ENCODE assay signal across 9 cellular contexts in the genomic region with DNA sequence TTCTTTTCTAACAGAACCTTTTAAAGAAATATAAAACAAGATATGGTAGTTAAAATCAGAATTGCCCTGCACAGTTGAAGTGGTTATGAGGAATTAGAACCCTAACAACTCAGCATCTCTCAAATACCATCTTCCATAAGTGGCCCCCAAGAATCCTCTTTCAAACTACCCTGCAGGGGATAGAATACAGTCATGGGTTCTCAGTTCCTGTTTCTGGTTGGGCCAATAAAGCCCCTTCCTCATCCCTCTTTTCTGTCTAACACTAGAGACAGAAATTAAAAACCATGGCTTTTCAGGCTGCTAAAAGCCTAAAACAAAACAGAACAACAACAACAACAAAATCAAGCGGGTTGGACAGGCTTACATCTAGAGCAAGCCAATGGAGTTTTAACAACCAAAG. TPM values are rescaled to one million over a fixed set of nuclear protein-coding genes. Genes with fewer than 3 reads are reported as not detected.
DNase-seq lines count a peak whose midpoint lies in the region; ATAC-seq and TF ChIP-seq lines count a peak whose summit lies in the region.
"Had no signal": no experiment of that assay in that cellular context is flagged by ENCODE, and none has a peak within 500 bp of the region (broad histone marks: within the 10 kb centered on the region; RNA-seq: fewer than 3 reads in every experiment).

No MANE protein-coding gene starts in this region.

- H3K27me3 Mint-ChIP-seq in T-helper 17 cell = peaks cover 11% of the 10 kb centered on the region
- peaks cover 8 to 17% of the 10 kb centered on the region in 2 donors for H3K27me3 Mint-ChIP-seq in T-cell

- no CpG with 5 or more reads among the region's 1 CpG for WGBS in IMR-90 (ENCODE audit: extremely low coverage in 2 of 2, insufficient read length in 1 of 2), 2 experiments

- H3K27ac Mint-ChIP-seq in T-helper 17 cell (no peak overlapping the region), T-cell (no peak overlapping the region)
- H3K27ac Mint-ChIP-seq in stimulated activated effector memory CD8-positive, alpha-beta T cell treated with anti-CD3 and anti-CD28 coated beads, Interleukin-12 subunit alpha, Interleukin-12 subunit beta, amount 100 ng/mL, for 72 hours = no peak overlapping the region

- in situ Hi-C loops in IMR-90 (cut with MboI; ENCODE audit: low sequenced_read_pairs) = loop anchor here (10.0 kb wide), 1 partner anchor 479 kb away; no protein-coding TSS in a partner anchor

- no peak overlapping the region for H3K56ac ChIP-seq in IMR-90 (ENCODE audit: extremely low read depth, insufficient read depth, low read length)

- intact Hi-C loops in IMR-90 (cut with micrococcal nuclease) = no loop called here
- intact Hi-C loops in lower lobe of right lung (cut with DNase I) = no loop called here

- DNase-seq in IMR-90 = no peak
- DNase-seq in lower lobe of right lung = no peak
- no peak for DNase-seq in T-helper 17 cell
- no peak for DNase-seq in stimulated activated effector memory CD8-positive, alpha-beta T cell treated with anti-CD3 and anti-CD28 coated beads, Interleukin-12 subunit alpha, Interleukin-12 subunit beta, amount 100 ng/mL, for 72 hours (ENCODE audit: low spot score in 2 of 2)
- no peak for DNase-seq in NCI-H82 treated with DMSO at 0.1 percent for 48 hours (lab: John Stamatoyannopoulos, UW; ENCODE audit: unreplicated experiment)
- DNase-seq in T-cell = no peak
- DNase-seq: retina had no signal

- POLR2A ChIA-PET in IMR-90 (lab: Charles Lee; ENCODE audit: unreplicated experiment) = no interaction called here
- POLR2A ChIA-PET in T-cell (lab: Charles Lee) = no interaction called here

- CTCF ChIA-PET in IMR-90 (lab: Yijun Ruan, JAX) = interaction anchor here (0.8 to 1.1 kb wide), 2 partner anchors 10 to 13 kb away, joined by 3 to 5 read pairs; no protein-coding TSS in a partner anchor
- CTCF ChIA-PET in T-cell (lab: Charles Lee) = no interaction called here

- H2AFZ ChIP-seq in IMR-90 (replicated peaks; ENCODE audit: low read length, poor library complexity) = no peak overlapping the region

- no peak overlapping the region for H3K4me3 ChIP-seq in BLaER1
- no peak overlapping the region for H3K4me3 ChIP-seq in IMR-90 (ENCODE audit: insufficient read depth, low read depth, low read length)
- no peak overlapping the region for H3K4me3 ChIP-seq in lower lobe of right lung

- H3K4me1 Mint-ChIP-seq in T-helper 17 cell (no peaks in the 10 kb centered on the region), T-cell (peaks cover 2 to 5% (median 3%) of the 10 kb centered on the region in 3 donors)
- no peaks in the 10 kb centered on the region for H3K4me1 Mint-ChIP-seq in stimulated activated effector memory CD8-positive, alpha-beta T cell treated with anti-CD3 and anti-CD28 coated beads, Interleukin-12 subunit alpha, Interleukin-12 subunit beta, amount 100 ng/mL, for 72 hours

- dilution Hi-C loops in IMR-90 (cut with HindIII; ENCODE audit: low sequenced_read_pairs, unreplicated experiment) = no loop called here

- no peak overlapping the region; the same call in 1 of the 2 replicates for H2BK20ac ChIP-seq in IMR-90 (ENCODE audit: low read depth, low read length)

- BruUV-seq in IMR-90 (replicated peaks; lab: Mats Ljungman, UMichigan) = no TSS peak

- H4K8ac ChIP-seq in IMR-90 (ENCODE audit: low read depth in 2 of 2, low read length in 2 of 2) = peak overlapping the region in 1 of 2 experiments; percentile 50; a peak in 1 of 4 replicates

- H3K27ac ChIP-seq in BLaER1 (no peak overlapping the region), IMR-90 (ENCODE audit: insufficient read depth, low read length) (no peak overlapping the region), lower lobe of right lung (peak overlapping the region; percentile 9)

- TF ChIP-seq CTCF in IMR-90 (conservative IDR thresholded peaks at IDR 0.05; ENCODE audit: low read depth, low read length) = no peak
- TF ChIP-seq CTCF in lower lobe of right lung (IDR thresholded peaks at IDR 0.05) = no peak

- peak overlapping the region; percentile 73; the same call in 1 of the 2 replicates for H3K14ac ChIP-seq in IMR-90 (replicated peaks; ENCODE audit: low read depth, low read length)

- TF ChIP-seq POLR2A in IMR-90 (IDR thresholded peaks at IDR 0.05; ENCODE audit: low read depth, low read length) = no peak

- H4K91ac ChIP-seq in IMR-90 (ENCODE audit: insufficient read depth, low read depth, low read length) = no peak overlapping the region

- peak overlapping the region; percentile 49 for H3K23ac ChIP-seq in IMR-90 (ENCODE audit: low read depth, low read length)

- peak overlapping the region; percentile 12; the same call in 1 of the 2 replicates for H2BK120ac ChIP-seq in IMR-90 (ENCODE audit: low read depth, low read length)

- H3K4me1 ChIP-seq in BLaER1 (peaks cover 13% of the 10 kb centered on the region), IMR-90 (ENCODE audit: control insufficient read depth, insufficient read depth, low read length) (peaks cover 8% of the 10 kb centered on the region), lower lobe of right lung (peaks cover 19% of the 10 kb centered on the region)

- peaks cover 3% of the 10 kb centered on the region for H3K9me3 Mint-ChIP-seq in stimulated activated effector memory CD8-positive, alpha-beta T cell treated with anti-CD3 and anti-CD28 coated beads, Interleukin-12 subunit alpha, Interleukin-12 subunit beta, amount 100 ng/mL, for 72 hours
- no peaks in the 10 kb centered on the region for H3K9me3 Mint-ChIP-seq in T-cell

- H3K36me3 Mint-ChIP-seq in T-helper 17 cell (ENCODE audit: low read depth) (no peaks in the 10 kb centered on the region), T-cell (no peaks in the 10 kb centered on the region)
- no peaks in the 10 kb centered on the region for H3K36me3 Mint-ChIP-seq in stimulated activated effector memory CD8-positive, alpha-beta T cell treated with anti-CD3 and anti-CD28 coated beads, Interleukin-12 subunit alpha, Interleukin-12 subunit beta, amount 100 ng/mL, for 72 hours

- H2BK15ac ChIP-seq in IMR-90 (ENCODE audit: low read depth, low read length) = no peak overlapping the region

- no peak overlapping the region for H4K5ac ChIP-seq in IMR-90 (ENCODE audit: low read depth, low read length)

- no peak overlapping the region for H3K4me3 Mint-ChIP-seq in T-helper 17 cell
- H3K4me3 Mint-ChIP-seq in stimulated activated effector memory CD8-positive, alpha-beta T cell treated with anti-CD3 and anti-CD28 coated beads, Interleukin-12 subunit alpha, Interleukin-12 subunit beta, amount 100 ng/mL, for 72 hours = no peak overlapping the region
- no peak overlapping the region for H3K4me3 Mint-ChIP-seq in T-cell

- peaks cover 5% of the 10 kb centered on the region; the same call in 1 of the 2 replicates for H3K9me1 ChIP-seq in IMR-90 (ENCODE audit: insufficient read depth, low read length)

- H3K36me3 ChIP-seq in BLaER1 = no peaks in the 10 kb centered on the region
- H3K36me3 ChIP-seq in IMR-90 (ENCODE audit: control insufficient read depth, insufficient read depth, low read length) = 0 out of 2 replicates have a peak, but pooled peaks cover 2% of the 10 kb centered on the region
- H3K36me3 ChIP-seq in lower lobe of right lung = no peaks in the 10 kb centered on the region

- H3K27me3 ChIP-seq in BLaER1 (no peaks in the 10 kb centered on the region), IMR-90 (ENCODE audit: control insufficient read depth, insufficient read depth, low read length) (no peaks in the 10 kb centered on the region), lower lobe of right lung (ENCODE audit: low read depth) (no peaks in the 10 kb centered on the region)

- H3K4me2 ChIP-seq in BLaER1 (peak overlapping the region; percentile 30; the same call in 1 of the 2 replicates), IMR-90 (ENCODE audit: low read depth, low read length) (peak overlapping the region; percentile 26; the same call in 1 of the 2 replicates)

- peak overlapping the region; percentile 20 for H2AK5ac ChIP-seq in IMR-90 (ENCODE audit: low read depth, low read length)

- H4K20me1 ChIP-seq in BLaER1 (no peaks in the 10 kb centered on the region), IMR-90 (ENCODE audit: insufficient read depth, low read length) (no peaks in the 10 kb centered on the region)

- peak overlapping the region; percentile 42 for H2BK5ac ChIP-seq in IMR-90 (ENCODE audit: low read depth, low read length, poor library complexity, severe bottlenecking)

- ATAC-seq in GM21447 (IDR thresholded peaks at IDR 0.05; ENCODE audit: unreplicated experiment) (peak; percentile 20), IMR-90 (ENCODE audit: low read depth) (no peak), lower lobe of right lung (no peak), T-helper 17 cell (no peak), T-cell (replicated peaks in 1 of 4) (no peak)
- no peak for ATAC-seq in stimulated activated effector memory CD8-positive, alpha-beta T cell treated with anti-CD3 and anti-CD28 coated beads, Interleukin-12 subunit alpha, Interleukin-12 subunit beta, amount 100 ng/mL, for 72 hours

- peaks cover 2 to 17% of the 10 kb centered on the region in 2 experiments; a peak in 2 of 4 replicates for H3K79me1 ChIP-seq in IMR-90 (ENCODE audit: low read depth in 1 of 2, low read length in 2 of 2)

- H3K9me3 ChIP-seq in BLaER1 = no peaks in the 10 kb centered on the region
- no peaks in the 10 kb centered on the region for H3K9me3 ChIP-seq in IMR-90 (ENCODE audit: control insufficient read depth, insufficient read depth, low read length)
- no peaks in the 10 kb centered on the region for H3K9me3 ChIP-seq in lower lobe of right lung
- H3K9me3 ChIP-seq in T-helper 17 cell (ENCODE audit: control insufficient read depth, low read length, poor library complexity, severe bottlenecking) = no peaks in the 10 kb centered on the region

- no peak overlapping the region for H2AK9ac ChIP-seq in IMR-90 (replicated peaks; ENCODE audit: low read depth, low read length, poor library complexity)

- H3K18ac ChIP-seq in IMR-90 (ENCODE audit: low read depth, low read length) = peak overlapping the region; percentile 2; the same call in 1 of the 2 replicates

- no peak for TF ChIP-seq RAD21 in IMR-90 (IDR thresholded peaks at IDR 0.05; ENCODE audit: low read length)

- no peak overlapping the region for H3K9ac ChIP-seq in BLaER1
- no peak overlapping the region for H3K9ac ChIP-seq in IMR-90 (ENCODE audit: low read depth, low read length)

- H3K4ac ChIP-seq in IMR-90 (ENCODE audit: low read depth, low read length) = peak overlapping the region; percentile 33; the same call in 1 of the 2 replicates

TF ChIP-seq in IMR-90, 13 proteins besides CTCF, POLR2A, EP300 and RAD21 (continues in another document):
- TF ChIP-seq BHLHE40 (IDR thresholded peaks at IDR 0.05; ENCODE audit: low read depth, low read length) (no peak), MAFK (IDR thresholded peaks at IDR 0.05; ENCODE audit: low read depth, low read length) (no peak), NFE2L2 (IDR thresholded peaks at IDR 0.05; ENCODE audit: low read depth, low read length) (no peak), MAZ (IDR thresholded peaks at IDR 0.05; ENCODE audit: borderline replicate concordance, low read depth, low read length) (no peak), MXI1 (IDR thresholded peaks at IDR 0.05; ENCODE audit: borderline replicate concordance, low read depth, low read length) (no peak)

RNA-seq across cellular contexts. Expression of a gene that starts 6.7 kb away (rescaled TPM):
- 2.0 and 3.3 TPM in 2 replicates for total RNA-seq in IMR-90 (2012; rRNA removed)
- 0.87 and 1.2 TPM in 2 replicates for polyA plus RNA-seq in IMR-90 (2012; rRNA removed)
- 0.15 and 0.17 TPM in 2 replicates for polyA plus RNA-seq in IMR-90 (2012; cell fraction: cytosol; rRNA removed)
- polyA plus RNA-seq in IMR-90 (2012; cell fraction: nucleus; rRNA removed; ENCODE audit: low replicate concordance) = 0.16 and 0.95 TPM in 2 replicates
- 7.1 TPM for total RNA-seq in lower lobe of right lung
- total RNA-seq in T-helper 17 cell = under 1 TPM; 0.08 to 0.10 TPM
- under 1 TPM; 0.15 to 0.54 (median 0.21) TPM for total RNA-seq in T-cell
